In genomic region chr18:10485475-10485874, GRCh38 we compare ENCODE assay signal across 29 cellular contexts. TPM values are rescaled to one million over a fixed set of nuclear protein-coding genes. Genes with fewer than 3 reads are reported as not detected.
"Had no signal": no experiment of that assay in that cellular context is flagged by ENCODE, and none has a peak within 500 bp of the region (broad histone marks: within the 10 kb centered on the region; RNA-seq: fewer than 3 reads in every experiment).

No MANE protein-coding gene starts in this region.

- H3K9me3 Mint-ChIP-seq: activated B cell treated with CpG ODN at 0.5 μM for 24 hours; activated CD8-positive, alpha-beta T cell treated with anti-CD3 and anti-CD28 coated beads for 36 hours; activated T-cell treated with anti-CD3 and anti-CD28 coated beads, Interleukin-2, amount 50 U/mL, for 4 hours; activated T-helper 17 cell treated with anti-CD3 and anti-CD28 coated beads, Interleukin-2, amount 50 U/mL, for 72 hours; central memory CD8-positive, alpha-beta T cell; T-helper 2 cell treated with Interferon-gamma antibody and Interleukin-4, amounts not matched to agents 5 μg/mL and 100 μg/mL, for 36 hours had no signal

- H3K4me3 Mint-ChIP-seq: activated B cell treated with CpG ODN at 0.5 μM for 24 hours; activated CD8-positive, alpha-beta T cell treated with anti-CD3 and anti-CD28 coated beads for 36 hours; activated naive CD8-positive, alpha-beta T cell; activated T-cell treated with anti-CD3 and anti-CD28 coated beads, Interleukin-2, amount 50 U/mL, for 4 hours; activated T-helper 17 cell treated with anti-CD3 and anti-CD28 coated beads, Interleukin-2, amount 50 U/mL, for 72 hours; central memory CD8-positive, alpha-beta T cell; T-helper 17 cell; T-helper 2 cell treated with Interferon-gamma antibody and Interleukin-4, amounts not matched to agents 5 μg/mL and 100 μg/mL, for 36 hours had no signal

- H3K4me1 Mint-ChIP-seq: activated T-helper 17 cell treated with anti-CD3 and anti-CD28 coated beads, Interleukin-2, amount 50 U/mL, for 72 hours had no signal

- H3K4me3 ChIP-seq: esophagus squamous epithelium, gastroesophageal sphincter had no signal

- H3K27me3 ChIP-seq: brain microvascular endothelial cell, esophagus squamous epithelium, gastroesophageal sphincter had no signal

- H3K9me3 ChIP-seq: esophagus squamous epithelium, gastroesophageal sphincter had no signal

- H3K36me3 ChIP-seq: brain microvascular endothelial cell had no signal

- ATAC-seq: activated CD4-positive, CD25-positive, alpha-beta regulatory T cell treated with anti-CD3 and anti-CD28 coated beads, Interleukin-2, amount 50 U/mL, for 24 hours; activated CD8-positive, alpha-beta T cell treated with anti-CD3 and anti-CD28 coated beads for 36 hours; activated T-cell treated with anti-CD3 and anti-CD28 coated beads, Interleukin-2, amount 50 U/mL, for 4 hours; activated T-helper 17 cell treated with anti-CD3 and anti-CD28 coated beads, Interleukin-2, amount 50 U/mL, for 72 hours; gastroesophageal sphincter; T-helper 17 cell had no signal

- H3K36me3 Mint-ChIP-seq: activated naive CD8-positive, alpha-beta T cell had no signal

- H3K27me3 Mint-ChIP-seq: activated B cell treated with CpG ODN at 0.5 μM for 24 hours; activated CD8-positive, alpha-beta T cell treated with anti-CD3 and anti-CD28 coated beads for 36 hours; activated naive CD8-positive, alpha-beta T cell; activated T-helper 17 cell treated with anti-CD3 and anti-CD28 coated beads, Interleukin-2, amount 50 U/mL, for 72 hours; central memory CD8-positive, alpha-beta T cell had no signal

- DNase-seq: activated B cell treated with CpG ODN at 0.5 μM for 24 hours; activated CD4-positive, alpha-beta T cell treated with anti-CD3 and anti-CD28 coated beads for 48 hours; activated CD4-positive, alpha-beta T cell treated with anti-CD3 and anti-CD28 coated beads, Interleukin-2, amount 50 U/mL, for 1 hour; activated CD4-positive, alpha-beta T cell treated with anti-CD3 and anti-CD28 coated beads, Interleukin-2, amount 50 U/mL, for 48 hours; activated CD8-positive, alpha-beta memory T cell treated with anti-CD3 and anti-CD28 coated beads for 24 hours; activated CD8-positive, alpha-beta T cell treated with anti-CD3 and anti-CD28 coated beads for 36 hours; activated effector memory CD4-positive, alpha-beta T cell treated with Interleukin-2 at 50 U/mL for 16 hours; activated gamma-delta T cell treated with Interleukin-2 at 50 U/mL for 16 hours; activated naive CD4-positive, alpha-beta T cell treated with anti-CD3 and anti-CD28 coated beads, Interleukin-2, amount 50 U/mL, for 16 hours; activated naive CD4-positive, alpha-beta T cell treated with Interleukin-2 at 50 U/mL for 16 hours; activated T-cell treated with anti-CD3 and anti-CD28 coated beads, Interleukin-2, amount 50 U/mL, for 4 hours; amniotic stem cell; anterior cingulate cortex; brain microvascular endothelial cell; effector CD8-positive, alpha-beta T cell; esophagus squamous epithelium; foreskin melanocyte; head of caudate nucleus; T-helper 17 cell; T1000; WERI-Rb-1 had no signal

- H3K27ac Mint-ChIP-seq: activated B cell treated with CpG ODN at 0.5 μM for 24 hours; activated CD8-positive, alpha-beta T cell treated with anti-CD3 and anti-CD28 coated beads for 36 hours; activated naive CD8-positive, alpha-beta T cell; activated T-helper 17 cell treated with anti-CD3 and anti-CD28 coated beads, Interleukin-2, amount 50 U/mL, for 72 hours; T-helper 17 cell; T-helper 2 cell treated with Interferon-gamma antibody and Interleukin-4, amounts not matched to agents 5 μg/mL and 100 μg/mL, for 36 hours had no signal

- H3K27ac ChIP-seq: brain microvascular endothelial cell, epithelial cell of prostate, esophagus squamous epithelium, gastroesophageal sphincter, WERI-Rb-1 had no signal

RNA-seq across cellular contexts. Expression of gene APCDD1, which starts 31.0 kb away (rescaled TPM):
- total RNA-seq: activated CD8-positive, alpha-beta T cell treated with anti-CD3 and anti-CD28 coated beads for 36 hours; activated T-helper 17 cell treated with anti-CD3 and anti-CD28 coated beads, Interleukin-2, amount 50 U/mL, for 72 hours; dermis microvascular lymphatic vessel endothelial cell; T-helper 17 cell had no signal
